In genomic region chr7:33932832-33933468, GRCh38 we compare ENCODE assay signal across 8 cellular contexts. TPM values are rescaled to one million over a fixed set of nuclear protein-coding genes. Genes with fewer than 3 reads are reported as not detected.
DNase-seq lines count a peak whose midpoint lies in the region; ATAC-seq and TF ChIP-seq lines count a peak whose summit lies in the region.

No MANE protein-coding gene starts in this region.

- POLR2A ChIA-PET in HEK293 (lab: Yijun Ruan, JAX), result no interaction called here

- 15% methylated on average over 15 of the region's 15 CpGs for WGBS in right cardiac atrium

- H3K27ac ChIP-seq in HEK293 (ENCODE audit: extremely low read depth, low read depth, low read length) (no peak overlapping the region), right cardiac atrium (ENCODE audit: low read length) (no peak overlapping the region)

- no peaks in the 10 kb centered on the region for H3K9me3 ChIP-seq in HEK293 (ENCODE audit: control insufficient read depth, insufficient read depth, low read depth, low read length)
- no peaks in the 10 kb centered on the region for H3K9me3 ChIP-seq in right cardiac atrium (ENCODE audit: control insufficient read depth, low read length)

- CTCF ChIA-PET in HEK293 (lab: Yijun Ruan, JAX), result interaction anchor here (0.6 to 4.0 kb wide), 67 partner anchors 9 to 919 kb away, joined by 3 to 34 read pairs (median 5); no protein-coding TSS in a partner anchor

- H3K36me3 ChIP-seq in HEK293 (ENCODE audit: control insufficient read depth in 2 of 2, insufficient read depth in 1 of 2, low read length in 2 of 2), result no peaks in the 10 kb centered on the region

- H3K4me3 ChIP-seq in HEK293 (ENCODE audit: low read depth, low read length), result no peak overlapping the region
- peak overlapping the region; percentile 4 for H3K4me3 ChIP-seq in right cardiac atrium (ENCODE audit: low read length)
- H3K4me3 ChIP-seq in retinal pigment epithelial cell (ENCODE audit: low read length), result no peak overlapping the region

- H3K27me3 ChIP-seq in right cardiac atrium (ENCODE audit: control insufficient read depth, insufficient read depth), result no peaks in the 10 kb centered on the region

- ATAC-seq in right cardiac atrium, result peak; percentile 93 to 95

- TF ChIP-seq CTCF in HEK293 (tag by site-specific recombination; IDR thresholded peaks at IDR 0.05) (0 out of 2 replicates have a peak, but pooled peaks have one; percentile 21), retinal pigment epithelial cell (conservative IDR thresholded peaks at IDR 0.05; ENCODE audit: low read depth, low read length) (peak; percentile 99)

- H3K4me1 ChIP-seq in HEK293 (ENCODE audit: control insufficient read depth, insufficient read depth, low read length) (peaks cover 3% of the 10 kb centered on the region; the same call in 1 of the 2 replicates), right cardiac atrium (ENCODE audit: control insufficient read depth, insufficient read depth, low read length) (no peaks in the 10 kb centered on the region)

- DNase-seq in GM03348 (ENCODE audit: low spot score) (peak; percentile 80), NCI-H1105 treated with DMSO at 0.1 percent for 48 hours (lab: John Stamatoyannopoulos, UW) (peak; percentile 70), T follicular helper cell (ENCODE audit: low read depth) (peak; percentile 34), anterior cingulate cortex (lab: John Stamatoyannopoulos, UW) (peak; percentile 7 to 92 (median 74)), right cardiac atrium (peak; percentile 79 to 91 (median 89)), retinal pigment epithelial cell (ENCODE audit: low read depth) (peak; percentile 40), GF-D8 (lab: John Stamatoyannopoulos, UW) (no peak)

- intact Hi-C loops in right cardiac atrium (cut with DNase I), result loop anchor here in 3 of 4 donors (5.0 to 10.0 kb wide), 4 partner anchors 176 to 748 kb away; no protein-coding TSS in a partner anchor

TF ChIP-seq in HEK293, 187 proteins besides CTCF, POLR2A, EP300 and RAD21 (continues in another document):
- TF ChIP-seq IKZF3 (tag by site-specific recombination; IDR thresholded peaks at IDR 0.05) (peak; percentile 73), INSM2 (tag by site-specific recombination; IDR thresholded peaks at IDR 0.05) (no peak), ZNF26 (tag by site-specific recombination; IDR thresholded peaks at IDR 0.05) (no peak), ZNF626 (tag by site-specific recombination; IDR thresholded peaks at IDR 0.05) (no peak), ATF2 (tag by site-specific recombination; IDR thresholded peaks at IDR 0.05; ENCODE audit: low read depth) (no peak), ZNF561 (tag by site-specific recombination; IDR thresholded peaks at IDR 0.05; ENCODE audit: borderline replicate concordance) (no peak), ZNF362 (tag by site-specific recombination; IDR thresholded peaks at IDR 0.05) (no peak), PRDM4 (tag by site-specific recombination; IDR thresholded peaks at IDR 0.05) (peak; percentile 82), ZNF692 (tag by site-specific recombination; IDR thresholded peaks at IDR 0.05) (no peak), ZNF48 (tag by site-specific recombination; IDR thresholded peaks at IDR 0.05) (no peak), YY1 (tag by site-specific recombination; IDR thresholded peaks at IDR 0.05) (no peak), ZNF610 (tag by site-specific recombination; IDR thresholded peaks at IDR 0.05; ENCODE audit: borderline replicate concordance) (no peak), SETDB1 (IDR thresholded peaks at IDR 0.05; ENCODE audit: insufficient read length, low read length) (no peak), ZBTB17 (tag by site-specific recombination; IDR thresholded peaks at IDR 0.05) (peak; percentile 53), ZNF837 (tag by site-specific recombination; IDR thresholded peaks at IDR 0.05) (no peak), ZNF16 (tag by site-specific recombination; IDR thresholded peaks at IDR 0.05; ENCODE audit: low read depth) (no peak), ZNF488 (tag by site-specific recombination; IDR thresholded peaks at IDR 0.05) (no peak), ZNF473 (tag by site-specific recombination; IDR thresholded peaks at IDR 0.05) (no peak), SP2 (tag by site-specific recombination; IDR thresholded peaks at IDR 0.05) (no peak)

RNA-seq across cellular contexts. Expression of gene BMPER, which starts 27.6 kb away (rescaled TPM):
- total RNA-seq in right cardiac atrium, result 1 to 10 TPM; 4.9 to 6.9 (median 5.5) TPM
- 1.3 TPM for polyA plus RNA-seq in right cardiac atrium
